In the genomic region with DNA sequence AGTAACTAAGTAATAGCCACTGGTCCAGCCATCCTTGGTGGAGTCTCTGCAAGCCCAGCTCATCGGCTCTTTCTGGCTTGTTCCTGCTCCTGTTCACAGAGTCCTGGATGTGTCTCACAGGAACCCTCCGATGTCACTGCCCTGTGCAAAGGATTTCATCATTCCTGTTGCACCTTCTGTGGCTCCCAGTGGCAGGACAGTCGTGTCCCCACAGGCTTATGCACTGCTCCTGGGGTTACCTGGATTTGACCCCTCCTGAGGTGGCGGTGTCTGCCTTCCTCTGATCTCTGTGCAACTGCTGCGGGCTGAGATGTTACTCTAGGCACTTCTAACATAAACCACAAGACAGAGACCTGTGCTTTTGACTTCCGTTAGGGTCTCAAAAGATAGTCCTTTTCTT, we compare ENCODE assay signal across 10 cellular contexts. TPM values are rescaled to one million over a fixed set of nuclear protein-coding genes. Genes with fewer than 3 reads are reported as not detected.
DNase-seq lines count a peak whose midpoint lies in the region; ATAC-seq and TF ChIP-seq lines count a peak whose summit lies in the region.
"Had no signal": no experiment of that assay in that cellular context is flagged by ENCODE, and none has a peak within 500 bp of the region (broad histone marks: within the 10 kb centered on the region; RNA-seq: fewer than 3 reads in every experiment).

No MANE protein-coding gene starts in this region.

- CTCF ChIA-PET in Caco-2 (lab: Charles Lee), result no interaction called here

- no TSS peak for BruUV-seq in Caco-2 (replicated peaks; lab: Mats Ljungman, UMichigan)

- no peaks in the 10 kb centered on the region for H3K36me3 Mint-ChIP-seq in Caco-2 (ENCODE audit: insufficient read depth, unreplicated experiment)

- no peaks in the 10 kb centered on the region for H3K36me3 ChIP-seq in Caco-2 (ENCODE audit: control insufficient read depth, insufficient read depth, low read length)
- no peaks in the 10 kb centered on the region for H3K36me3 ChIP-seq in SJCRH30
- no peaks in the 10 kb centered on the region for H3K36me3 ChIP-seq in tibial artery
- H3K36me3 ChIP-seq: cardiac muscle cell had no signal

- H3K4me3 ChIP-seq in Caco-2 (ENCODE audit: low read depth, low read length) (no peak overlapping the region), SJCRH30 (no peak overlapping the region), tibial artery (no peak overlapping the region)
- H3K4me3 ChIP-seq: cardiac muscle cell had no signal

- no peaks in the 10 kb centered on the region for H3K9me3 Mint-ChIP-seq in Caco-2 (ENCODE audit: unreplicated experiment)

- intact Hi-C loops in Caco-2 (cut with micrococcal nuclease; ENCODE audit: unreplicated experiment) (loop anchor here (1.0 to 5.0 kb wide), 3 partner anchors 18 to 121 kb away; no protein-coding TSS in a partner anchor), tibial artery (cut with DNase I; ENCODE audit: low total_unique reads) (no loop called here)

- H3K9me3 ChIP-seq in Caco-2 (no peaks in the 10 kb centered on the region), SJCRH30 (replicated peaks) (no peaks in the 10 kb centered on the region), tibial artery (no peaks in the 10 kb centered on the region)

- H3K27ac ChIP-seq in SJCRH30, result no peak overlapping the region
- H3K27ac ChIP-seq in tibial artery, result no peak overlapping the region
- H3K27ac ChIP-seq: cardiac muscle cell had no signal

- no peaks in the 10 kb centered on the region for H3K27me3 Mint-ChIP-seq in Caco-2 (ENCODE audit: insufficient read depth, unreplicated experiment)

- ATAC-seq in GM21360 (IDR thresholded peaks at IDR 0.05; ENCODE audit: unreplicated experiment), result peak; percentile 47
- ATAC-seq in HG03558 (IDR thresholded peaks at IDR 0.05; ENCODE audit: extremely low read depth, unreplicated experiment), result peak; percentile 27

- DNase-seq in Caco-2 (peak; percentile 32 to 51), SJCRH30 (no peak), NCI-H146 (lab: John Stamatoyannopoulos, UW) (no peak), COLO829 (ENCODE audit: low spot score) (no peak), tibial artery (no peak)
- peak; percentile 33 for DNase-seq in effector CD8-positive, alpha-beta T cell (lab: John Stamatoyannopoulos, UW)

- H3K27me3 ChIP-seq in Caco-2 (replicated peaks; ENCODE audit: control insufficient read depth, insufficient read depth, low read length) (no peaks in the 10 kb centered on the region), SJCRH30 (no peaks in the 10 kb centered on the region), tibial artery (no peaks in the 10 kb centered on the region)

- peaks cover 24% of the 10 kb centered on the region for H3K4me1 Mint-ChIP-seq in Caco-2 (ENCODE audit: low read depth, unreplicated experiment)

- H3K4me3 Mint-ChIP-seq in Caco-2 (ENCODE audit: unreplicated experiment), result peak overlapping the region; percentile 31

- peak overlapping the region; percentile 82 for H3K27ac Mint-ChIP-seq in Caco-2 (ENCODE audit: unreplicated experiment)

- POLR2A ChIA-PET in Caco-2 (lab: Charles Lee), result no interaction called here

- no peak for TF ChIP-seq CTCF in Caco-2 (IDR thresholded peaks at IDR 0.05; ENCODE audit: insufficient read depth in 1 of 2, low read depth in 1 of 2, low read length in 1 of 2, severe bottlenecking in 1 of 2, unreplicated experiment in 1 of 2)
- TF ChIP-seq CTCF in tibial artery (IDR thresholded peaks at IDR 0.05), result no peak

- H3K4me1 ChIP-seq in Caco-2 (peaks cover 22% of the 10 kb centered on the region), SJCRH30 (no peaks in the 10 kb centered on the region), tibial artery (no peaks in the 10 kb centered on the region)

RNA-seq across cellular contexts. Expression of gene APBB1IP, which starts 30.6 kb away (rescaled TPM):
- 0.14 and 0.16 TPM in 2 replicates for total RNA-seq in Caco-2 (2022)
- not detected in 2 replicates for total RNA-seq in SJCRH30 (2014; rRNA removed; shearing (Covaris generic))
- total RNA-seq: cardiac muscle cell, NCI-H460 had no signal

Comparison
In these comparisons a context has a peak if more than half of its experiments do, and no peak if none do; other contexts are left out.
1. DNase-seq: peak in Caco-2 (2 of 2) and effector CD8-positive, alpha-beta T cell (single experiment); none in SJCRH30 (0 of 2), NCI-H146 (single experiment), COLO829 (single experiment) and tibial artery (0 of 2).